8 cellular contexts compared by ENCODE assay signal in genomic region chr16:27179500-27180072, GRCh38. TPM values are rescaled to one million over a fixed set of nuclear protein-coding genes. Genes with fewer than 3 reads are reported as not detected.
DNase-seq lines count a peak whose midpoint lies in the region; ATAC-seq, FAIRE-seq and TF ChIP-seq lines count a peak whose summit lies in the region.

No MANE protein-coding gene starts in this region.

- dilution Hi-C loops in keratinocyte (cut with MboI; ENCODE audit: extremely low pct_ligation_motif_present, low sequenced_read_pairs): no loop called here

- H3K4me3 ChIP-seq in WI38 (ENCODE audit: low read depth, low read length) (no peak overlapping the region), keratinocyte (ENCODE audit: control insufficient read depth in 2 of 3, extremely low read depth in 1 of 3, insufficient read depth in 2 of 3, low read depth in 1 of 3, low read length in 3 of 3) (no peak overlapping the region)

- H3K79me2 ChIP-seq in keratinocyte (ENCODE audit: control insufficient read depth, insufficient read depth, low read length): no peaks in the 10 kb centered on the region

- peak; percentile 85 for ATAC-seq in GM21717 (IDR thresholded peaks at IDR 0.05; ENCODE audit: unreplicated experiment)
- no peak for ATAC-seq in HG02840 (IDR thresholded peaks at IDR 0.05; ENCODE audit: low FRiP score, unreplicated experiment)

- no peak overlapping the region for H3K4me2 ChIP-seq in keratinocyte (ENCODE audit: control insufficient read depth, extremely low read depth, insufficient read depth, low read depth, low read length)

- peak; percentile 90 for TF ChIP-seq CTCF in WI38 (IDR thresholded peaks at IDR 0.05; ENCODE audit: low read depth, low read length)
- TF ChIP-seq CTCF in keratinocyte (optimal IDR thresholded peaks at IDR 0.05 in 1 of 3, IDR thresholded peaks at IDR 0.05 in 1 of 3, conservative IDR thresholded peaks at IDR 0.05 in 1 of 3; ENCODE audit: extremely low read depth in 1 of 3, insufficient read depth in 2 of 3, low read length in 3 of 3): peak; percentile 85 to 90 (median 90)

- H2AFZ ChIP-seq in keratinocyte (ENCODE audit: control insufficient read depth, low read length): no peak overlapping the region

- H3K4me1 ChIP-seq in keratinocyte (ENCODE audit: control insufficient read depth, extremely low read depth, insufficient read depth, low read length): peaks cover 12% of the 10 kb centered on the region

- H3K36me3 ChIP-seq in keratinocyte (ENCODE audit: control insufficient read depth in 2 of 2, extremely low read depth in 1 of 2, insufficient read depth in 2 of 2, low read length in 2 of 2): no peaks in the 10 kb centered on the region

- in situ Hi-C loops in T47D (cut with HindIII; ENCODE audit: low pct_unique_long_range_greater_than_20kb, low sequenced_read_pairs): no loop called here

- H3K9me1 ChIP-seq in keratinocyte (ENCODE audit: control insufficient read depth, extremely low read depth, insufficient read depth, low read length): no peaks in the 10 kb centered on the region

- DNase-seq in D341Med (ENCODE audit: low spot score) (peak; percentile 86), NAMALWA (ENCODE audit: low spot score) (peak; percentile 91), T47D (ENCODE audit: low read depth in 1 of 2, low spot score in 1 of 2) (peak; percentile 60 to 76), keratinocyte (ENCODE audit: low read depth, low spot score) (no peak)
- DNase-seq in stimulated activated CD4-positive, alpha-beta T cell treated with anti-CD3 and anti-CD28 coated beads, Interleukin-2, amount 100 ng/mL, for 24 hours: peak; percentile 85 to 92

- H4K20me1 ChIP-seq in keratinocyte (ENCODE audit: control insufficient read depth, extremely low read depth, insufficient read depth, low read length): no peaks in the 10 kb centered on the region

- no peaks in the 10 kb centered on the region for H3K9me3 ChIP-seq in keratinocyte (ENCODE audit: control insufficient read depth, low read depth, low read length)

- peak; percentile 83 for FAIRE-seq in keratinocyte (lab: Jason Lieb, UNC)

- H3K27me3 ChIP-seq in keratinocyte (ENCODE audit: control insufficient read depth, extremely low read depth, insufficient read depth, low read length): no peaks in the 10 kb centered on the region

- H3K9ac ChIP-seq in keratinocyte (ENCODE audit: control insufficient read depth, extremely low read depth, insufficient read depth, low read length): no peak overlapping the region

- H3K27ac ChIP-seq in keratinocyte (ENCODE audit: control insufficient read depth, insufficient read depth, low read length): no peak overlapping the region

RNA-seq across cellular contexts. Expression of gene KDM8, which starts 23.7 kb away (rescaled TPM):
- 1.5 to 2.3 TPM (median 2.0 TPM) in 3 replicates for polyA plus RNA-seq in keratinocyte
- polyA plus RNA-seq in keratinocyte (2011; ENCODE audit: low read depth): 0.42 TPM
- polyA plus RNA-seq in keratinocyte (2011; cell fraction: cytosol; rRNA removed): 0.56 and 1.2 TPM in 2 replicates
- polyA plus RNA-seq in keratinocyte (2011; cell fraction: nucleus; rRNA removed): 4.0 and 4.1 TPM in 2 replicates
- 0.59 and 2.5 TPM in 2 replicates for polyA plus RNA-seq in keratinocyte (2012; ENCODE audit: low replicate concordance)
- polyA minus RNA-seq in keratinocyte: 1.2 to 4.4 TPM (median 1.9 TPM) in 3 replicates
- polyA minus RNA-seq in keratinocyte (2011; cell fraction: cytosol; rRNA and poly(A)+ RNA removed): not detected
- 3.0 and 4.3 TPM in 2 replicates for polyA minus RNA-seq in keratinocyte (2011; cell fraction: nucleus; rRNA and poly(A)+ RNA removed)
